13 cellular contexts compared by ENCODE assay signal in genomic region chr19:48737360-48737998, GRCh38. TPM values are rescaled to one million over a fixed set of nuclear protein-coding genes. Genes with fewer than 3 reads are reported as not detected.
DNase-seq lines count a peak whose midpoint lies in the region; ATAC-seq and TF ChIP-seq lines count a peak whose summit lies in the region.
"Had no signal": no experiment of that assay in that cellular context is flagged by ENCODE, and none has a peak within 500 bp of the region (broad histone marks: within the 10 kb centered on the region; RNA-seq: fewer than 3 reads in every experiment).

No MANE protein-coding gene starts in this region.

- H3K4me1 ChIP-seq in CD8-positive, alpha-beta memory T cell (ENCODE audit: insufficient read depth, low read length) = peaks cover 31% of the 10 kb centered on the region
- H3K4me1 ChIP-seq in body of pancreas = peaks cover 51% of the 10 kb centered on the region
- H3K4me1 ChIP-seq in testis = no peaks in the 10 kb centered on the region

- peak overlapping the region in 3 of 8 donors; percentile 12 to 40 (median 25) for H3K27ac Mint-ChIP-seq in CD8-positive, alpha-beta memory T cell
- H3K27ac Mint-ChIP-seq in natural killer cell = no peak overlapping the region

- CTCF ChIA-PET in CD8-positive, alpha-beta memory T cell (lab: Charles Lee) = interaction anchor here (1.9 kb wide), 1 partner anchor 119 kb away, joined by 4 read pairs; the partner anchor contains the start of genes RPL18 and SPHK2

- no peaks in the 10 kb centered on the region for H3K36me3 ChIP-seq in CD8-positive, alpha-beta memory T cell (ENCODE audit: insufficient read depth, low read length)
- H3K36me3 ChIP-seq in body of pancreas (replicated peaks in 1 of 2; ENCODE audit: insufficient read depth in 1 of 2, low read depth in 2 of 2) = no peaks in the 10 kb centered on the region
- H3K36me3 ChIP-seq in testis (ENCODE audit: low read depth, missing control alignments) = no peaks in the 10 kb centered on the region

- peaks cover 0 to 2% of the 10 kb centered on the region in 2 donors for H3K27me3 Mint-ChIP-seq in CD8-positive, alpha-beta memory T cell
- H3K27me3 Mint-ChIP-seq in natural killer cell (ENCODE audit: low read depth in 2 of 2) = peaks cover 6% of the 10 kb centered on the region in 2 donors

- H3K9me3 ChIP-seq in CD8-positive, alpha-beta memory T cell (ENCODE audit: low read length) = no peaks in the 10 kb centered on the region
- no peaks in the 10 kb centered on the region for H3K9me3 ChIP-seq in body of pancreas
- H3K9me3 ChIP-seq in testis = no peaks in the 10 kb centered on the region

- H3K27ac ChIP-seq in CD8-positive, alpha-beta memory T cell (ENCODE audit: low read depth, low read length) = peak overlapping the region; percentile 57
- peak overlapping the region in 3 of 4 donors; percentile 83 to 91 (median 84) for H3K27ac ChIP-seq in body of pancreas
- H3K27ac ChIP-seq in dorsolateral prefrontal cortex = no peak overlapping the region
- H3K27ac ChIP-seq in testis = no peak overlapping the region

- H3K4me3 Mint-ChIP-seq in CD8-positive, alpha-beta memory T cell = peak overlapping the region in 2 of 7 donors; percentile 48 to 49
- peak overlapping the region; percentile 58 for H3K4me3 Mint-ChIP-seq in natural killer cell

- no peak for DNase-seq in CD8-positive, alpha-beta memory T cell
- DNase-seq in G401 (ENCODE audit: low spot score) (peak; percentile 62), body of pancreas (peak; percentile 89 to 96 (median 94)), natural killer cell (no peak), NCI-H510A (lab: John Stamatoyannopoulos, UW) (no peak), dorsolateral prefrontal cortex (no peak), testis (no peak)
- DNase-seq: activated CD4-positive, alpha-beta T cell treated with anti-CD3 and anti-CD28 coated beads, Interleukin-2, amount 10 ng/mL, durations not matched to agents 7 days and 5 days; activated effector memory CD4-positive, alpha-beta T cell treated with anti-CD3 and anti-CD28 coated beads, Interleukin-2, amount 50 U/mL, for 16 hours; DMS79 treated with DMSO at 0.1 percent for 48 hours; NK-92 treated with Interleukin-12 subunit alpha and Interleukin-12 subunit beta, amount 100 ng/mL, for 24 hours had no signal

- no peaks in the 10 kb centered on the region for H3K36me3 Mint-ChIP-seq in CD8-positive, alpha-beta memory T cell
- no peaks in the 10 kb centered on the region for H3K36me3 Mint-ChIP-seq in natural killer cell

- in situ Hi-C loops in G401 (cut with HindIII; ENCODE audit: low sequenced_read_pairs) = no loop called here

- H3K4me3 ChIP-seq in CD8-positive, alpha-beta memory T cell (ENCODE audit: low read length) = no peak overlapping the region
- H3K4me3 ChIP-seq in body of pancreas = no peak overlapping the region
- peak overlapping the region in 4 of 59 donors; percentile 65 to 73 (median 69) for H3K4me3 ChIP-seq in dorsolateral prefrontal cortex
- no peak overlapping the region for H3K4me3 ChIP-seq in testis

- POLR2A ChIA-PET in CD8-positive, alpha-beta memory T cell (lab: Charles Lee) = no interaction called here

- H3K4me1 Mint-ChIP-seq in CD8-positive, alpha-beta memory T cell = peaks cover 7 to 21% (median 13%) of the 10 kb centered on the region in 3 donors
- peaks cover 8 to 24% of the 10 kb centered on the region in 2 donors for H3K4me1 Mint-ChIP-seq in natural killer cell

- TF ChIP-seq POLR2A in body of pancreas (IDR thresholded peaks at IDR 0.05) (peak in 2 of 3 donors; percentile 34 to 47), testis (IDR thresholded peaks at IDR 0.05) (no peak)

- TF ChIP-seq CTCF in body of pancreas (IDR thresholded peaks at IDR 0.05) = no peak
- TF ChIP-seq CTCF in natural killer cell (IDR thresholded peaks at IDR 0.05) = no peak
- no peak for TF ChIP-seq CTCF in dorsolateral prefrontal cortex (IDR thresholded peaks at IDR 0.05 in 54 of 56, conservative IDR thresholded peaks at IDR 0.05 in 2 of 56; ENCODE audit: low read depth in 1 of 56, partially characterized antibody in 56 of 56)
- no peak for TF ChIP-seq CTCF in testis (IDR thresholded peaks at IDR 0.05)

- ATAC-seq in body of pancreas (peak; percentile 50), natural killer cell (no peak)

- 35 to 37% methylated on average over 22 of the region's 22 CpGs for WGBS in body of pancreas, 2 donors
- WGBS in testis, 2 donors = 47% methylated on average over 22 of the region's 22 CpGs

- intact Hi-C loops in body of pancreas (cut with DNase I) = no loop called here
- intact Hi-C loops in natural killer cell (cut with micrococcal nuclease) = loop anchor here (5.0 kb wide), 1 partner anchor 90 kb away; the partner anchor contains the start of gene CA11
- intact Hi-C loops in dorsolateral prefrontal cortex (cut with DNase I) = loop anchor here (5.0 kb wide), 1 partner anchor 90 kb away; the partner anchor contains the start of gene CA11 (in 2 of the 2)
- intact Hi-C loops in testis (cut with DNase I; ENCODE audit: low total_unique reads) = no loop called here

- no peaks in the 10 kb centered on the region for H3K27me3 ChIP-seq in CD8-positive, alpha-beta memory T cell (ENCODE audit: insufficient read depth, low read length, poor library complexity, severe bottlenecking)
- H3K27me3 ChIP-seq in body of pancreas = no peaks in the 10 kb centered on the region
- no peaks in the 10 kb centered on the region for H3K27me3 ChIP-seq in dorsolateral prefrontal cortex
- no peaks in the 10 kb centered on the region for H3K27me3 ChIP-seq in testis

- H3K9me3 Mint-ChIP-seq in CD8-positive, alpha-beta memory T cell = no peaks in the 10 kb centered on the region
- no peaks in the 10 kb centered on the region for H3K9me3 Mint-ChIP-seq in natural killer cell
- H3K9me3 Mint-ChIP-seq: activated CD4-positive, alpha-beta T cell treated with anti-CD3 and anti-CD28 coated beads, Interleukin-2, amount 10 ng/mL, durations not matched to agents 7 days and 5 days had no signal

RNA-seq across cellular contexts. Expression of gene RASIP1, which starts 2.9 kb away (rescaled TPM):
- under 1 TPM; 0.20 to 0.22 TPM for total RNA-seq in CD8-positive, alpha-beta memory T cell
- 0.09 TPM for polyA plus RNA-seq in CD8-positive, alpha-beta memory T cell
- 2.8 and 27.4 TPM in 2 replicates for total RNA-seq in G401 (2014; rRNA removed; shearing (Covaris generic))
- 10 to 100 TPM; 14.5 to 60.0 TPM for total RNA-seq in body of pancreas
- total RNA-seq in natural killer cell = not detected
- 10 to 100 TPM in 40 of 120 experiments, 1 to 10 TPM in 80; 5.6 to 16.1 (median 8.9) TPM for total RNA-seq in dorsolateral prefrontal cortex
- 10 to 100 TPM; 11.2 to 21.4 TPM for total RNA-seq in testis
- polyA plus RNA-seq in testis (ENCODE audit: insufficient read depth, low read depth, low replicate concordance) = 8.8 TPM

RNA-seq across cellular contexts. Expression of gene IZUMO1, which starts 9.2 kb away (rescaled TPM):
- total RNA-seq in CD8-positive, alpha-beta memory T cell = not detected
- polyA plus RNA-seq in CD8-positive, alpha-beta memory T cell = not detected
- total RNA-seq in G401 (2014; rRNA removed; shearing (Covaris generic)) = not detected in 2 replicates
- total RNA-seq in body of pancreas (10 to 100 TPM in 1 of 2 donors, 1 to 10 TPM in 1; 1.6 to 14.5 TPM), natural killer cell (not detected), dorsolateral prefrontal cortex (1 to 10 TPM in 75 of 120 experiments, under 1 TPM in 40, not detected in 5; 0.31 to 9.5 (median 1.3) TPM), testis (10 to 100 TPM; 10.5 to 28.9 TPM)
- polyA plus RNA-seq in testis (ENCODE audit: insufficient read depth, low read depth, low replicate concordance) = 32.8 TPM

RNA-seq across cellular contexts. Expression of gene FUT1, which starts 15.0 kb away (rescaled TPM):
- total RNA-seq in CD8-positive, alpha-beta memory T cell = under 1 TPM; 0.09 TPM
- polyA plus RNA-seq in CD8-positive, alpha-beta memory T cell = not detected
- not detected in 2 replicates for total RNA-seq in G401 (2014; rRNA removed; shearing (Covaris generic))
- total RNA-seq in body of pancreas (10 to 100 TPM; 14.8 to 79.1 TPM), natural killer cell (under 1 TPM in 1 of 3 donors, not detected in 2; 0.18 TPM), dorsolateral prefrontal cortex (10 to 100 TPM in 1 of 120 experiments, 1 to 10 TPM in 119; 1.8 to 11.1 (median 5.1) TPM), testis (1 to 10 TPM; 2.0 to 3.6 TPM)
- polyA plus RNA-seq in testis (ENCODE audit: insufficient read depth, low read depth, low replicate concordance) = 5.1 TPM

RNA-seq across cellular contexts. Expression of gene FGF21, which starts 17.8 kb away (rescaled TPM):
- not detected for total RNA-seq in CD8-positive, alpha-beta memory T cell
- polyA plus RNA-seq in CD8-positive, alpha-beta memory T cell = not detected
- total RNA-seq in G401 (2014; rRNA removed; shearing (Covaris generic)) = not detected in 2 replicates
- total RNA-seq in body of pancreas (not detected), natural killer cell (not detected), dorsolateral prefrontal cortex (not detected), testis (not detected)
- polyA plus RNA-seq in testis (ENCODE audit: insufficient read depth, low read depth, low replicate concordance) = not detected
- total RNA-seq: activated CD4-positive, alpha-beta T cell treated with anti-CD3 and anti-CD28 coated beads, Interleukin-2, amount 10 ng/mL, durations not matched to agents 7 days and 5 days; fibroblast of villous mesenchyme; omental fat pad had no signal

RNA-seq across cellular contexts. Expression of gene MAMSTR, which starts 18.0 kb away (rescaled TPM):
- under 1 TPM; 0.68 to 0.69 TPM for total RNA-seq in CD8-positive, alpha-beta memory T cell
- polyA plus RNA-seq in CD8-positive, alpha-beta memory T cell = 0.40 TPM
- 0.37 and 1.5 TPM in 2 replicates for total RNA-seq in G401 (2014; rRNA removed; shearing (Covaris generic))
- total RNA-seq in body of pancreas = 1 to 10 TPM in 1 of 2 donors, under 1 TPM in 1; 0.26 to 7.3 TPM
- total RNA-seq in natural killer cell = 1 to 10 TPM in 1 of 3 donors, under 1 TPM in 2; 0.56 to 1.2 (median 0.98) TPM
- 10 to 100 TPM in 3 of 120 experiments, 1 to 10 TPM in 117; 3.4 to 11.4 (median 6.3) TPM for total RNA-seq in dorsolateral prefrontal cortex
- total RNA-seq in testis = 10 to 100 TPM; 21.8 TPM
- 15.0 TPM for polyA plus RNA-seq in testis (ENCODE audit: insufficient read depth, low read depth, low replicate concordance)

Comparison
In these comparisons a context has a peak if more than half of its experiments do, and no peak if none do; other contexts are left out.
1. DNase-seq: peak in G401 (single experiment) and body of pancreas (4 of 4); none in CD8-positive, alpha-beta memory T cell (0 of 5), natural killer cell (single experiment), NCI-H510A (single experiment), dorsolateral prefrontal cortex (0 of 10) and testis (single experiment).
2. H3K27ac ChIP-seq: peak in CD8-positive, alpha-beta memory T cell (single experiment) and body of pancreas (3 of 4); none in dorsolateral prefrontal cortex (0 of 59) and testis (0 of 2).
3. intact Hi-C loops: an anchor here in natural killer cell (5.0 kb wide) and dorsolateral prefrontal cortex (5.0 kb wide); none called in body of pancreas and testis.